ENCODE assay signal across 1 cellular context in the genomic region with DNA sequence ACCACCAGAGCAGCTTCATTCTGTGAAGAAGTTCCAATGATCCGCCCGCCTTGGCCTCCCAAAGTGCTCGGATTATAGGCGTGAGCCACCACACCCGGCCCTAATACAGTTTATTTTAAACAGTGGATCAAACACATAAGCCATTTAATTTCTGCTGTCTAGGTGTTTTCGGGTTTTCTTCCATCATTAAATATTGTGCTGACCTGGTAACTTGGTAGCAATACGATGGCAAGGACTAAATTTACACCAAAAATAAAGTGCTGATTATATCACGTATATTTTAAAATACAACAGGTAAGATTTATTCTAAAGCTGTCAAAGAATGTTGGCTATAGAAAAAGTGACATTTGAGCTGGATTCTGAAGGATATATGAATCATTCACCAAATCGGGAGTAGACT.
TF ChIP-seq lines count a peak whose summit lies in the region.

No MANE protein-coding gene starts in this region.

TF ChIP-seq in GM12878, 131 proteins besides CTCF, POLR2A, EP300 and RAD21:
- no peak for TF ChIP-seq CREM (IDR thresholded peaks at IDR 0.05; ENCODE audit: low read depth)
- no peak for TF ChIP-seq ZNF687 (IDR thresholded peaks at IDR 0.05)
- TF ChIP-seq ZNF622 (IDR thresholded peaks at IDR 0.05): no peak
- TF ChIP-seq TAF1 (IDR thresholded peaks at IDR 0.05; ENCODE audit: borderline replicate concordance, low read depth, low read length): no peak
- TF ChIP-seq IKZF1 (conservative IDR thresholded peaks at IDR 0.05): no peak
- no peak for TF ChIP-seq RFX5 (IDR thresholded peaks at IDR 0.05; ENCODE audit: low read depth, low read length)
- TF ChIP-seq PAX8 (IDR thresholded peaks at IDR 0.05): no peak
- no peak for TF ChIP-seq KDM1A (IDR thresholded peaks at IDR 0.05; ENCODE audit: borderline replicate concordance)
- no peak for TF ChIP-seq IKZF2 (IDR thresholded peaks at IDR 0.05)
- TF ChIP-seq PBX3 (IDR thresholded peaks at IDR 0.05; ENCODE audit: insufficient replicate concordance, low read depth, low read length): no peak
- no peak for TF ChIP-seq EZH2 (IDR thresholded peaks at IDR 0.05; ENCODE audit: borderline replicate concordance, control insufficient read depth, low read depth, low read length)
- TF ChIP-seq USF2 (IDR thresholded peaks at IDR 0.05; ENCODE audit: borderline replicate concordance, low read depth, low read length): no peak
- TF ChIP-seq IRF4 (IDR thresholded peaks at IDR 0.05; ENCODE audit: low read depth, low read length): no peak
- TF ChIP-seq EGR1 (IDR thresholded peaks at IDR 0.05; ENCODE audit: borderline replicate concordance in 1 of 2, low read depth in 2 of 2, low read length in 2 of 2): no peak
- no peak for TF ChIP-seq HCFC1 (IDR thresholded peaks at IDR 0.05; ENCODE audit: low read length)
- TF ChIP-seq NFIC (IDR thresholded peaks at IDR 0.05; ENCODE audit: low read depth, low read length): no peak
- no peak for TF ChIP-seq FOXK2 (IDR thresholded peaks at IDR 0.05)
